10 cellular contexts compared by ENCODE assay signal in the genomic region with DNA sequence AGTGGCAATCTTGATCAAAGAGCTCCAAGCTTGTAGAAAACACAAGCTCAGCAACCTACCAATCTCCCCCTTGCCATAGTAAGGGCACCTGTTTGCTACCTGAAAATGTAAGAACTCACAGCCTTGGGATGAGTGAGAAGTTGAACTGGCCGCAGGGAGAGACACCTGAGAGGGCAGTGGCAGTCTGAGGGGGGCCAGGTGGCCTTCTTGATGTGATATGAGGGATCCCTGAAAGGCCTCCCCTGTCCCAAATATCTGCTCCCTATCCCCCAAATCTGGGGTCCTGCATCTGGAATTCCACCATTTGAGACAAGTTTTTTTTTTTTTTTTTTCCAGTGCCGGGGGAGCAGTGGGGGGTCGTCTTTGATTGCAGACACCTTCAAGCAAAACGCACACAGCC.
DNase-seq lines count a peak whose midpoint lies in the region; ATAC-seq and TF ChIP-seq lines count a peak whose summit lies in the region.
"Had no signal": no experiment of that assay in that cellular context is flagged by ENCODE, and none has a peak within 500 bp of the region (broad histone marks: within the 10 kb centered on the region; RNA-seq: fewer than 3 reads in every experiment).

No MANE protein-coding gene starts in this region.

- peaks cover 2% of the 10 kb centered on the region for H3K4me1 Mint-ChIP-seq in T-helper 1 cell treated with Interleukin-12 subunit alpha and Interleukin-12 subunit beta and Interleukin-4 antibody, amounts not matched to agents 30 μg/mL and 1 μg/mL, for 36 hours (ENCODE audit: low read depth)

- no peak overlapping the region for H3K27ac Mint-ChIP-seq in T-helper 1 cell treated with Interleukin-12 subunit alpha and Interleukin-12 subunit beta and Interleukin-4 antibody, amounts not matched to agents 30 μg/mL and 1 μg/mL, for 36 hours

- H3K27me3 Mint-ChIP-seq in T-helper 1 cell treated with Interleukin-12 subunit alpha and Interleukin-12 subunit beta and Interleukin-4 antibody, amounts not matched to agents 30 μg/mL and 1 μg/mL, for 36 hours (ENCODE audit: low read depth): peaks cover 52% of the 10 kb centered on the region

- no peaks in the 10 kb centered on the region for H3K9me3 Mint-ChIP-seq in T-helper 1 cell treated with Interleukin-12 subunit alpha and Interleukin-12 subunit beta and Interleukin-4 antibody, amounts not matched to agents 30 μg/mL and 1 μg/mL, for 36 hours

- DNase-seq in T-helper 1 cell (no peak), astrocyte of the cerebellum (ENCODE audit: low read depth) (no peak), left lung (no peak), NCI-H526 (lab: John Stamatoyannopoulos, UW) (no peak), iPS-NIHi7 (ENCODE audit: extremely low spot score) (no peak), CD1c-positive myeloid dendritic cell (ENCODE audit: extremely low spot score) (no peak)
- DNase-seq: cerebellar nuclear complex had no signal

- H3K4me1 ChIP-seq in left lung (peaks cover 5 to 29% of the 10 kb centered on the region in 2 donors), subcutaneous abdominal adipose tissue (ENCODE audit: control insufficient read depth in 5 of 5, insufficient read depth in 5 of 5, low read length in 5 of 5) (peaks cover 2 to 32% (median 13%) of the 10 kb centered on the region in 5 donors)

- peak overlapping the region; percentile 82 to 83 for H3K27ac ChIP-seq in left lung
- peak overlapping the region; percentile 50 for H3K27ac ChIP-seq in subcutaneous abdominal adipose tissue (ENCODE audit: low read depth, low read length)

- TF ChIP-seq CTCF in astrocyte of the cerebellum (IDR thresholded peaks at IDR 0.05; ENCODE audit: low read depth, low read length, missing control alignments): no peak
- TF ChIP-seq CTCF in left lung (IDR thresholded peaks at IDR 0.05): no peak

- no peaks in the 10 kb centered on the region for H3K36me3 Mint-ChIP-seq in T-helper 1 cell treated with Interleukin-12 subunit alpha and Interleukin-12 subunit beta and Interleukin-4 antibody, amounts not matched to agents 30 μg/mL and 1 μg/mL, for 36 hours (ENCODE audit: low read depth)

- intact Hi-C loops in left lung (cut with DNase I): no loop called here

- in situ Hi-C loops in astrocyte of the cerebellum (cut with HindIII; ENCODE audit: low sequenced_read_pairs): no loop called here

- H3K4me3 Mint-ChIP-seq in T-helper 1 cell treated with Interleukin-12 subunit alpha and Interleukin-12 subunit beta and Interleukin-4 antibody, amounts not matched to agents 30 μg/mL and 1 μg/mL, for 36 hours: peak overlapping the region; percentile 49

- H3K36me3 ChIP-seq in left lung (no peaks in the 10 kb centered on the region), subcutaneous abdominal adipose tissue (ENCODE audit: control insufficient read depth in 5 of 5, insufficient read depth in 5 of 5, low read length in 5 of 5) (no peaks in the 10 kb centered on the region)
- H3K36me3 ChIP-seq: WERI-Rb-1 had no signal

- peaks cover 0 to 12% of the 10 kb centered on the region in 2 donors for H3K27me3 ChIP-seq in left lung
- no peaks in the 10 kb centered on the region for H3K27me3 ChIP-seq in subcutaneous abdominal adipose tissue (ENCODE audit: control insufficient read depth in 5 of 5, insufficient read depth in 4 of 5, low read length in 5 of 5)

- H3K4me3 ChIP-seq in astrocyte of the cerebellum (ENCODE audit: low read depth, low read length) (peak overlapping the region; percentile 50), left lung (peak overlapping the region in 1 of 2 donors; percentile 59), subcutaneous abdominal adipose tissue (ENCODE audit: low read depth in 1 of 5, low read length in 5 of 5) (peak overlapping the region in 1 of 5 donors; percentile 73)

- peak overlapping the region in 1 of 5 donors; percentile 14 for H3K9ac ChIP-seq in subcutaneous abdominal adipose tissue (ENCODE audit: low read length in 5 of 5)

- H3K9me3 ChIP-seq in left lung (no peaks in the 10 kb centered on the region), subcutaneous abdominal adipose tissue (ENCODE audit: control insufficient read depth in 5 of 5, low read length in 5 of 5) (no peaks in the 10 kb centered on the region)

- ATAC-seq in left lung: no peak
